ENCODE assay signal across 27 cellular contexts in the genomic region with DNA sequence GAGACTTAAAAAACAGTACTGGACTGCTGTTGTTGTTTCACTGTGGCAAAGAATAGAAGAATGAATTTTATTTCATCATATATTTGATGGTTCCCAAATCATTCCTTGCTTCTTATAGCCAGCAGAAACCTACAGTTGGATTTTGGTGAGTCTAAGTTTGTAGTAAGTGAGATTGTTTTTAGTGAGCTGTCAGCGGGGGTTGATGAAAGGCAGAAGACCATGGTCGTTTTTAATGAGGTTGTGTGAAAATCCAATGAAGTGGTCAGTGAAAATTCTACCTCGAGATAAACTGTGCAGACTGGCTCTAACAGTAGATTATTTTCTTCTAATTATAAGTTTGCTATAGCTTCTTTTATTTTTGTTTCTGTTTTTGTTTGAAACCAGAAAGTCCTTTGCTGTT. TPM values are rescaled to one million over a fixed set of nuclear protein-coding genes. Genes with fewer than 3 reads are reported as not detected.
A peak's percentile ranks its signal among the peaks of the same experiment; 100 is the strongest.
DNase-seq lines count a peak whose midpoint lies in the region; ATAC-seq, FAIRE-seq and TF ChIP-seq lines count a peak whose summit lies in the region.
"Had no signal": no experiment of that assay in that cellular context is flagged by ENCODE, and none has a peak within 500 bp of the region (broad histone marks: within the 10 kb centered on the region; RNA-seq: fewer than 3 reads in every experiment).

No MANE protein-coding gene starts in this region.

- H3K27ac Mint-ChIP-seq in glutamatergic neuron (ENCODE audit: unreplicated experiment): no peak overlapping the region
- H3K27ac Mint-ChIP-seq: CD14-positive monocyte had no signal

- POLR2A ChIA-PET in K562 (lab: Yijun Ruan, JAX): interaction anchor here (0.6 to 1.2 kb wide), 3 partner anchors 11 to 59 kb away, joined by 3 to 4 read pairs (median 3); no protein-coding TSS in a partner anchor

- TF ChIP-seq POLR2A in K562 (conservative IDR thresholded peaks at IDR 0.05): no peak
- TF ChIP-seq POLR2A in tibial nerve (IDR thresholded peaks at IDR 0.05): no peak

- H3K36me3 Mint-ChIP-seq in glutamatergic neuron (ENCODE audit: unreplicated experiment): peaks cover 7% of the 10 kb centered on the region

- BruUV-seq in K562 (replicated peaks; lab: Mats Ljungman, UMichigan): no TSS peak

- ATAC-seq in right cardiac atrium: no peak
- ATAC-seq in K562: no peak
- ATAC-seq: GM12878 had no signal

- H3K9me3 ChIP-seq in cardiac muscle cell (ENCODE audit: low read depth) (no peaks in the 10 kb centered on the region), right cardiac atrium (ENCODE audit: control insufficient read depth, low read length) (no peaks in the 10 kb centered on the region), K562 (replicated peaks; ENCODE audit: control insufficient read depth, insufficient read depth, low read depth, low read length) (no peaks in the 10 kb centered on the region), smooth muscle cell (replicated peaks; ENCODE audit: low read depth) (no peaks in the 10 kb centered on the region), tibial nerve (no peaks in the 10 kb centered on the region)
- H3K9me3 ChIP-seq: BE2C, BLaER1 had no signal

- no peaks in the 10 kb centered on the region for H3K4me1 Mint-ChIP-seq in glutamatergic neuron (ENCODE audit: low read depth, unreplicated experiment)
- H3K4me1 Mint-ChIP-seq: CD14-positive monocyte; CD4-positive, alpha-beta memory T cell; CD8-positive, alpha-beta memory T cell had no signal

- H3K27ac ChIP-seq in cardiac muscle cell: peak overlapping the region; percentile 87
- H3K27ac ChIP-seq in right cardiac atrium (ENCODE audit: low read length): no peak overlapping the region
- no peak overlapping the region for H3K27ac ChIP-seq in K562 (ENCODE audit: extremely low read depth, low read depth, low read length)
- H3K27ac ChIP-seq in smooth muscle cell (ENCODE audit: low read depth): no peak overlapping the region
- H3K27ac ChIP-seq in tibial nerve: no peak overlapping the region
- H3K27ac ChIP-seq: BLaER1 had no signal

- H3K36me3 ChIP-seq in cardiac muscle cell (peaks cover 19% of the 10 kb centered on the region), K562 (ENCODE audit: control insufficient read depth, insufficient read depth, low read length) (peaks cover 96% of the 10 kb centered on the region), smooth muscle cell (ENCODE audit: low read depth) (peaks cover 14% of the 10 kb centered on the region), tibial nerve (peaks cover 3 to 97% (median 12%) of the 10 kb centered on the region in 3 donors)

- H4K20me1 ChIP-seq in K562 (replicated peaks; ENCODE audit: control insufficient read depth, insufficient read depth, low read length) (no peaks in the 10 kb centered on the region), smooth muscle cell (ENCODE audit: low read depth) (no peaks in the 10 kb centered on the region)
- H4K20me1 ChIP-seq: BLaER1 had no signal

- H3K4me1 ChIP-seq in cardiac muscle cell (ENCODE audit: low read depth): peaks cover 46% of the 10 kb centered on the region
- H3K4me1 ChIP-seq in right cardiac atrium (ENCODE audit: control insufficient read depth, insufficient read depth, low read length): no peaks in the 10 kb centered on the region
- H3K4me1 ChIP-seq in K562 (replicated peaks in 1 of 2; ENCODE audit: control insufficient read depth in 2 of 2, insufficient read depth in 2 of 2, low read length in 2 of 2): no peaks in the 10 kb centered on the region
- H3K4me1 ChIP-seq in smooth muscle cell (ENCODE audit: low read depth): no peaks in the 10 kb centered on the region
- no peaks in the 10 kb centered on the region for H3K4me1 ChIP-seq in tibial nerve
- H3K4me1 ChIP-seq: BE2C, BLaER1 had no signal

- in situ Hi-C loops in K562 (cut with MboI): no loop called here

- TF ChIP-seq EP300 in K562 (IDR thresholded peaks at IDR 0.05; ENCODE audit: low read length) (no peak), tibial nerve (IDR thresholded peaks at IDR 0.05) (no peak)

- no peaks in the 10 kb centered on the region for H3K9me1 ChIP-seq in K562 (ENCODE audit: control insufficient read depth, insufficient read depth, low read length)

- H3F3A ChIP-seq in smooth muscle cell (ENCODE audit: low read depth): no peaks in the 10 kb centered on the region

- peak overlapping the region; percentile 1 for H3K4me3 ChIP-seq in cardiac muscle cell
- no peak overlapping the region for H3K4me3 ChIP-seq in right cardiac atrium (ENCODE audit: low read length)
- H3K4me3 ChIP-seq in K562: no peak overlapping the region
- no peak overlapping the region for H3K4me3 ChIP-seq in smooth muscle cell
- no peak overlapping the region for H3K4me3 ChIP-seq in tibial nerve
- H3K4me3 ChIP-seq: BLaER1, GM12878 had no signal

- H3K79me2 ChIP-seq in K562 (ENCODE audit: control insufficient read depth, insufficient read depth, low read length) (no peaks in the 10 kb centered on the region), smooth muscle cell (ENCODE audit: low read depth) (no peaks in the 10 kb centered on the region)

- WGBS in right cardiac atrium: 43% methylated on average over 3 of the region's 3 CpGs
- 67% methylated on average over 3 of the region's 3 CpGs for WGBS in K562 (ENCODE audit: insufficient coverage, low coverage, missing lambda C conversion rate)
- 29% methylated on average over 3 of the region's 3 CpGs for WGBS in smooth muscle cell (ENCODE audit: low lambda C conversion rate)
- WGBS in tibial nerve, 2 donors: 66 to 72% methylated on average over 3 of the region's 3 CpGs

- H3K9ac ChIP-seq in K562 (ENCODE audit: insufficient read depth in 1 of 2, low read depth in 2 of 2, low read length in 2 of 2) (no peak overlapping the region), smooth muscle cell (ENCODE audit: low read depth) (no peak overlapping the region)
- H3K9ac ChIP-seq: BLaER1 had no signal

- H3K4me3 Mint-ChIP-seq in glutamatergic neuron (ENCODE audit: unreplicated experiment): no peak overlapping the region
- H3K4me3 Mint-ChIP-seq: CD14-positive monocyte; CD4-positive, alpha-beta memory T cell; CD4-positive, CD25-positive, alpha-beta regulatory T cell; CD8-positive, alpha-beta memory T cell had no signal

- no peaks in the 10 kb centered on the region for H3K27me3 Mint-ChIP-seq in glutamatergic neuron (ENCODE audit: unreplicated experiment)
- H3K27me3 Mint-ChIP-seq: CD4-positive, alpha-beta memory T cell; CD4-positive, CD25-positive, alpha-beta regulatory T cell; CD8-positive, alpha-beta memory T cell had no signal

- no peak overlapping the region for H3K4me2 ChIP-seq in K562 (ENCODE audit: insufficient read depth, low read length)
- peak overlapping the region; percentile 19 for H3K4me2 ChIP-seq in smooth muscle cell
- H3K4me2 ChIP-seq: BLaER1 had no signal

- no peak for TF ChIP-seq CTCF in cardiac muscle cell (IDR thresholded peaks at IDR 0.05; ENCODE audit: low read depth, low read length)
- TF ChIP-seq CTCF in K562 (IDR thresholded peaks at IDR 0.05 in 2 of 3, conservative IDR thresholded peaks at IDR 0.05 in 1 of 3; ENCODE audit: insufficient read depth in 2 of 3, low read depth in 1 of 3, low read length in 3 of 3): no peak
- TF ChIP-seq CTCF in smooth muscle cell (IDR thresholded peaks at IDR 0.05; ENCODE audit: borderline replicate concordance, insufficient read depth, poor library complexity, severe bottlenecking): no peak
- TF ChIP-seq CTCF in tibial nerve (IDR thresholded peaks at IDR 0.05): no peak
- TF ChIP-seq CTCF in glutamatergic neuron (IDR thresholded peaks at IDR 0.05; ENCODE audit: partially characterized antibody, unreplicated experiment): no peak

- H3K9me3 Mint-ChIP-seq in glutamatergic neuron (ENCODE audit: unreplicated experiment): no peaks in the 10 kb centered on the region
- H3K9me3 Mint-ChIP-seq: CD14-positive monocyte; CD4-positive, alpha-beta memory T cell; CD4-positive, CD25-positive, alpha-beta regulatory T cell; CD8-positive, alpha-beta memory T cell had no signal

- peak in 1 of 2 donors; percentile 63 for DNase-seq in cardiac muscle cell (ENCODE audit: low read depth in 1 of 2, low spot score in 1 of 2)
- DNase-seq in right cardiac atrium: no peak
- no peak for DNase-seq in K562 (ENCODE audit: extremely low read depth in 1 of 4, low spot score in 3 of 4)
- DNase-seq in smooth muscle cell (lab: John Stamatoyannopoulos, UW; ENCODE audit: unreplicated experiment): no peak
- DNase-seq in tibial nerve (ENCODE audit: low spot score in 2 of 2): no peak
- no peak for DNase-seq in glutamatergic neuron
- no peak for DNase-seq in NCI-H2029 treated with DMSO at 0.1 percent for 48 hours (lab: John Stamatoyannopoulos, UW)
- DNase-seq: 8988T; ACHN; BE2C; C1 segment of cervical spinal cord; CD4-positive, alpha-beta memory T cell; CD4-positive, CD25-positive, alpha-beta regulatory T cell; CD8-positive, alpha-beta memory T cell; COR-L47; DMS 273 treated with DMSO at 0.1 percent for 48 hours; DMS153; DMS53; DMS79; DND-41; EL; GDM1 had no signal

- peak; percentile 15 for FAIRE-seq in K562 (lab: Jason Lieb, UNC)
- FAIRE-seq: A204.1, GM12878, GM18507 had no signal

- intact Hi-C loops in right cardiac atrium (cut with DNase I) (no loop called here), K562 (cut with micrococcal nuclease) (no loop called here)

- no peak overlapping the region for H2AFZ ChIP-seq in K562 (ENCODE audit: low read depth, low read length)
- no peak overlapping the region for H2AFZ ChIP-seq in smooth muscle cell (ENCODE audit: low read depth)

- no peak for TF ChIP-seq RAD21 in K562 (CRISPR knock-in tag; conservative IDR thresholded peaks at IDR 0.05 in 1 of 2, IDR thresholded peaks at IDR 0.05 in 1 of 2)

- H3K27me3 ChIP-seq in cardiac muscle cell (no peaks in the 10 kb centered on the region), right cardiac atrium (ENCODE audit: control insufficient read depth, insufficient read depth) (no peaks in the 10 kb centered on the region), K562 (ENCODE audit: control insufficient read depth in 2 of 2, insufficient read depth in 2 of 2, low read length in 2 of 2) (no peaks in the 10 kb centered on the region), smooth muscle cell (ENCODE audit: low read depth) (no peaks in the 10 kb centered on the region), tibial nerve (no peaks in the 10 kb centered on the region)
- H3K27me3 ChIP-seq: BE2C, BLaER1 had no signal

- CTCF ChIA-PET in K562 (lab: Yijun Ruan, JAX; ENCODE audit: low intra/inter-chr PET ratio): no interaction called here

RNA-seq across cellular contexts. Expression of gene ANAPC4, which starts 36.2 kb away (rescaled TPM):
- total RNA-seq in cardiac muscle cell (20.6 and 20.8 TPM in 2 replicates), right cardiac atrium (10 to 100 TPM; 13.9 to 16.0 (median 15.4) TPM), K562 (2014; rRNA removed) (22.0 and 24.8 TPM in 2 replicates), K562 (2014; rRNA removed; fragmentation: Illumina TruSeq; extraction: Trizol) (44.8 and 55.0 TPM in 2 replicates), K562 (2015; rRNA removed; fragmentation: Illumina TruSeq; extraction: Trizol) (38.5 and 45.3 TPM in 2 replicates), K562 (2021) (29.6 and 32.2 TPM in 2 replicates), smooth muscle cell (26.0 TPM in 2 replicates), tibial nerve (10 to 100 TPM; 31.4 to 49.0 (median 37.1) TPM), glutamatergic neuron (ENCODE audit: unreplicated experiment) (41.3 TPM)
- polyA plus RNA-seq in cardiac muscle cell (35.5 and 39.3 TPM in 2 replicates), right cardiac atrium (10.3 TPM), K562 (2011; rRNA removed) (33.2 and 42.8 TPM in 2 replicates), K562 (2014; fragmentation: Illumina TruSeq; extraction: Trizol) (39.2 and 47.0 TPM in 2 replicates), K562 (2014; fragmentation: Nextera tagmentation; extraction: Ambion mirVana) (10 to 100 TPM; 23.9 to 30.3 TPM), K562 (2014; rRNA removed) (29.0 and 31.9 TPM in 2 replicates), smooth muscle cell (11.7 and 12.4 TPM in 2 replicates)
- 45.0 and 132 TPM in 2 replicates for total RNA-seq in K562 (2011; cell fraction: chromatin; rRNA removed; ENCODE audit: low replicate concordance)
- 21.7 and 27.0 TPM in 2 replicates for total RNA-seq in K562 (2011; cell fraction: nucleolus; rRNA removed)
- 46.1 and 73.2 TPM in 2 replicates for total RNA-seq in K562 (2011; cell fraction: nucleoplasm; rRNA removed)
- polyA plus RNA-seq in K562 (2011; cell fraction: cytosol; rRNA removed): 3.7 and 9.3 TPM in 2 replicates
- polyA plus RNA-seq in K562 (2011; cell fraction: nucleus; rRNA removed): 50.2 and 75.1 TPM in 2 replicates
- polyA plus RNA-seq in K562 (2012): 21.9 and 22.3 TPM in 2 replicates
- polyA minus RNA-seq in K562 (2011; rRNA and poly(A)+ RNA removed): 33.4 and 40.3 TPM in 2 replicates
- 10.6 and 12.2 TPM in 2 replicates for polyA minus RNA-seq in K562 (2011; cell fraction: cytosol; rRNA and poly(A)+ RNA removed)
- polyA minus RNA-seq in K562 (2011; cell fraction: nucleus; rRNA and poly(A)+ RNA removed): 26.8 and 41.8 TPM in 2 replicates
